ENCODE assay signal across 1 cellular context in the genomic region with DNA sequence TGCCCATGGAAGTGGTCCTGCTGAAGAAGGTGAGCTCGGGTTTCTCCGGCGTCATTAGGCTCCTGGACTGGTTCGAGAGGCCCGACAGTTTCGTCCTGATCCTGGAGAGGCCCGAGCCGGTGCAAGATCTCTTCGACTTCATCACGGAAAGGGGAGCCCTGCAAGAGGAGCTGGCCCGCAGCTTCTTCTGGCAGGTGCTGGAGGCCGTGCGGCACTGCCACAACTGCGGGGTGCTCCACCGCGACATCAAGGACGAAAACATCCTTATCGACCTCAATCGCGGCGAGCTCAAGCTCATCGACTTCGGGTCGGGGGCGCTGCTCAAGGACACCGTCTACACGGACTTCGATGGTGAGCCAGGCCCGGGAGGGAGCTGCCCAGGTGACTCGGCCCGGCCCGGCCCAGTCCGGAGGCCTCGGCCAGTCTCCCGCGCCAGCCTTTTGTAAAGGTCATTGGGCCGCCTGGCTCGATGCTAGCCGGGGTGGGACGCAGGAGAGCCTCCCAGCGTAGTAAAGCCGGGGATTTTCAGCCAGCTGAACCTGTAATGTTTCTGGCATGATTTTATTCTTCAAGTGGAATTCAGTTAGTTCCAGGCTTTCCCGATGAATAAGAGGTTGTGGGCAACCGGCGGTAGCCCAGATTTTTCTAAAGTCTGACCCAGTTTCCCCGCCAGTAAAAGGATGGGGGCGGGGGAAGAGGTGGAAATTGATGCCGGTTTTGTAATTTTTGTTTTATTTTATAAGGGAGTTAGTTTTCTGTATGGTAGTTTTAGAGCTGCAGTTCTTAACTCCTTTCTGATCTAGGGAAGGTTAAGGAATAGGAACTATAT.
TF ChIP-seq lines count a peak whose summit lies in the region.

No MANE protein-coding gene starts in this region.

TF ChIP-seq in K562, 482 proteins besides CTCF, POLR2A, EP300 and RAD21 (continued from another document and continues in another):
- TF ChIP-seq CTCFL (IDR thresholded peaks at IDR 0.05; ENCODE audit: borderline replicate concordance, insufficient read depth, low read depth, low read length, poor library complexity, severe bottlenecking) (no peak), TFE3 (CRISPR knock-in tag; IDR thresholded peaks at IDR 0.05) (no peak), NR4A1 (CRISPR knock-in tag; IDR thresholded peaks at IDR 0.05) (no peak), NR4A1 (tag; IDR thresholded peaks at IDR 0.05) (no peak), BHLHE40 (IDR thresholded peaks at IDR 0.05; ENCODE audit: low read length) (peak; percentile 15; the same call in 1 of the 2 replicates), MYNN (IDR thresholded peaks at IDR 0.05) (no peak), MYNN (CRISPR knock-in tag; IDR thresholded peaks at IDR 0.05) (no peak), ZNF347 (CRISPR knock-in tag; IDR thresholded peaks at IDR 0.05; ENCODE audit: low read depth) (no peak), CCNT2 (IDR thresholded peaks at IDR 0.05; ENCODE audit: borderline replicate concordance, extremely low read depth, insufficient read length, low read depth, low read length) (no peak), ZNF830 (CRISPR knock-in tag; IDR thresholded peaks at IDR 0.05) (no peak), CGGBP1 (CRISPR knock-in tag; IDR thresholded peaks at IDR 0.05) (no peak), ZNF431 (CRISPR knock-in tag; IDR thresholded peaks at IDR 0.05) (no peak), HINFP (tag; conservative IDR thresholded peaks at IDR 0.05; ENCODE audit: low read depth) (no peak), MAX (CRISPR knock-in tag; IDR thresholded peaks at IDR 0.05) (no peak), POLR2H (tag; IDR thresholded peaks at IDR 0.05; ENCODE audit: low read depth) (no peak), SRF (CRISPR knock-in tag; IDR thresholded peaks at IDR 0.05) (no peak), ZNF445 (CRISPR knock-in tag; IDR thresholded peaks at IDR 0.05; ENCODE audit: low read depth) (no peak), U2AF2 (optimal IDR thresholded peaks at IDR 0.05; ENCODE audit: low read depth, low read length) (no peak), ETV1 (tag; conservative IDR thresholded peaks at IDR 0.05; ENCODE audit: low read depth) (no peak), HOXB6 (CRISPR knock-in tag; IDR thresholded peaks at IDR 0.05; ENCODE audit: borderline replicate concordance) (no peak), HDAC6 (IDR thresholded peaks at IDR 0.05; ENCODE audit: low read depth, low read length) (no peak), PKNOX1 (IDR thresholded peaks at IDR 0.05) (no peak), POLR3G (IDR thresholded peaks at IDR 0.05; ENCODE audit: extremely low read depth, insufficient read length, insufficient replicate concordance) (no peak), RBM25 (IDR thresholded peaks at IDR 0.05; ENCODE audit: low read depth, low read length, severe bottlenecking) (no peak), ZNF589 (CRISPR knock-in tag; IDR thresholded peaks at IDR 0.05; ENCODE audit: low read depth) (no peak), ILF3 (IDR thresholded peaks at IDR 0.05; ENCODE audit: borderline replicate concordance) (no peak), GTF2E2 (tag; IDR thresholded peaks at IDR 0.05) (no peak), KAT2B (IDR thresholded peaks at IDR 0.05; ENCODE audit: low read depth, low read length) (no peak), MCM2 (IDR thresholded peaks at IDR 0.05; ENCODE audit: low read depth) (no peak), U2AF1 (optimal IDR thresholded peaks at IDR 0.05; ENCODE audit: low read depth, low read length) (no peak), ZNF707 (CRISPR knock-in tag; conservative IDR thresholded peaks at IDR 0.05) (no peak), HCFC1 (IDR thresholded peaks at IDR 0.05; ENCODE audit: low read depth, low read length) (no peak), SMAD4 (CRISPR knock-in tag; conservative IDR thresholded peaks at IDR 0.05) (no peak), ARID3B (CRISPR knock-in tag; IDR thresholded peaks at IDR 0.05; ENCODE audit: borderline replicate concordance) (0 out of 2 replicates have a peak, but pooled peaks have one; percentile 83), FOXJ3 (CRISPR knock-in tag; IDR thresholded peaks at IDR 0.05) (no peak), PTRF (tag; IDR thresholded peaks at IDR 0.05) (no peak), HNRNPUL1 (IDR thresholded peaks at IDR 0.05; ENCODE audit: low read length) (no peak), NONO (IDR thresholded peaks at IDR 0.05; ENCODE audit: low read depth in 2 of 2, low read length in 1 of 2) (no peak), BMI1 (IDR thresholded peaks at IDR 0.05; ENCODE audit: low read length) (no peak), DIDO1 (tag; IDR thresholded peaks at IDR 0.05; ENCODE audit: low read depth) (no peak), ZNF274 (IDR thresholded peaks at IDR 0.05; ENCODE audit: borderline replicate concordance, low read depth, low read length) (no peak), MECOM (CRISPR knock-in tag; IDR thresholded peaks at IDR 0.05) (no peak), NR1H2 (CRISPR knock-in tag; IDR thresholded peaks at IDR 0.05) (0 out of 2 replicates have a peak, but pooled peaks have one; percentile 59), CEBPG (CRISPR knock-in tag; IDR thresholded peaks at IDR 0.05) (no peak), CEBPG (tag; conservative IDR thresholded peaks at IDR 0.05 in 1 of 2, IDR thresholded peaks at IDR 0.05 in 1 of 2) (no peak), L3MBTL2 (IDR thresholded peaks at IDR 0.05) (no peak), MXI1 (IDR thresholded peaks at IDR 0.05; ENCODE audit: low read depth, low read length) (no peak), FOS (IDR thresholded peaks at IDR 0.05; ENCODE audit: extremely low read depth, insufficient read length) (no peak), TGIF2 (CRISPR knock-in tag; IDR thresholded peaks at IDR 0.05) (no peak), ZNF778 (CRISPR knock-in tag; IDR thresholded peaks at IDR 0.05) (no peak), ZNF764 (CRISPR knock-in tag; IDR thresholded peaks at IDR 0.05; ENCODE audit: low read depth) (no peak), ZNF311 (CRISPR knock-in tag; IDR thresholded peaks at IDR 0.05) (0 out of 2 replicates have a peak, but pooled peaks have one; percentile 40), IRF2 (CRISPR knock-in tag; IDR thresholded peaks at IDR 0.05) (no peak), POLR2AphosphoS2 (IDR thresholded peaks at IDR 0.05; ENCODE audit: low read length) (0 out of 2 replicates have a peak, but pooled peaks have one; percentile 17), ZBED1 (IDR thresholded peaks at IDR 0.05) (peak; percentile 47; the same call in 1 of the 2 replicates), SREBF1 (IDR thresholded peaks at IDR 0.05; ENCODE audit: borderline replicate concordance, low read depth, low read length) (no peak), FOXP1 (CRISPR knock-in tag; IDR thresholded peaks at IDR 0.05) (peak; percentile 40; the same call in 1 of the 2 replicates), ZKSCAN1 (IDR thresholded peaks at IDR 0.05; ENCODE audit: low read depth, low read length) (no peak)
- TF ChIP-seq, protein P1, sequence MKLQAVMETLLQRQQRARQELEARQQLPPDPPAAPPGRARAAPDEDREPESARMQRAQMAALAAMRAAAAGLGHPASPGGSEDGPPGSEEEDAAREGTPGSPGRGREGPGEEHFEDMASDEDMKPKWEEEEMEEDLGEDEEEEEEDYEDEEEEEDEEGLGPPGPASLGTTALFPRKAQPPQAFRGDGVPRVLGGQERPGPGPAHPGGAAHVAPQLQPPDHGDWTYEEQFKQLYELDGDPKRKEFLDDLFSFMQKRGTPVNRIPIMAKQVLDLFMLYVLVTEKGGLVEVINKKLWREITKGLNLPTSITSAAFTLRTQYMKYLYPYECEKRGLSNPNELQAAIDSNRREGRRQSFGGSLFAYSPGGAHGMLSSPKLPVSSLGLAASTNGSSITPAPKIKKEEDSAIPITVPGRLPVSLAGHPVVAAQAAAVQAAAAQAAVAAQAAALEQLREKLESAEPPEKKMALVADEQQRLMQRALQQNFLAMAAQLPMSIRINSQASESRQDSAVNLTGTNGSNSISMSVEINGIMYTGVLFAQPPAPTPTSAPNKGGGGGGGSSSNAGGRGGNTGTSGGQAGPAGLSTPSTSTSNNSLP (IDR thresholded peaks at IDR 0.05; ENCODE audit: borderline replicate concordance, low read depth, low read length), result no peak
- TF ChIP-seq, protein P2, sequence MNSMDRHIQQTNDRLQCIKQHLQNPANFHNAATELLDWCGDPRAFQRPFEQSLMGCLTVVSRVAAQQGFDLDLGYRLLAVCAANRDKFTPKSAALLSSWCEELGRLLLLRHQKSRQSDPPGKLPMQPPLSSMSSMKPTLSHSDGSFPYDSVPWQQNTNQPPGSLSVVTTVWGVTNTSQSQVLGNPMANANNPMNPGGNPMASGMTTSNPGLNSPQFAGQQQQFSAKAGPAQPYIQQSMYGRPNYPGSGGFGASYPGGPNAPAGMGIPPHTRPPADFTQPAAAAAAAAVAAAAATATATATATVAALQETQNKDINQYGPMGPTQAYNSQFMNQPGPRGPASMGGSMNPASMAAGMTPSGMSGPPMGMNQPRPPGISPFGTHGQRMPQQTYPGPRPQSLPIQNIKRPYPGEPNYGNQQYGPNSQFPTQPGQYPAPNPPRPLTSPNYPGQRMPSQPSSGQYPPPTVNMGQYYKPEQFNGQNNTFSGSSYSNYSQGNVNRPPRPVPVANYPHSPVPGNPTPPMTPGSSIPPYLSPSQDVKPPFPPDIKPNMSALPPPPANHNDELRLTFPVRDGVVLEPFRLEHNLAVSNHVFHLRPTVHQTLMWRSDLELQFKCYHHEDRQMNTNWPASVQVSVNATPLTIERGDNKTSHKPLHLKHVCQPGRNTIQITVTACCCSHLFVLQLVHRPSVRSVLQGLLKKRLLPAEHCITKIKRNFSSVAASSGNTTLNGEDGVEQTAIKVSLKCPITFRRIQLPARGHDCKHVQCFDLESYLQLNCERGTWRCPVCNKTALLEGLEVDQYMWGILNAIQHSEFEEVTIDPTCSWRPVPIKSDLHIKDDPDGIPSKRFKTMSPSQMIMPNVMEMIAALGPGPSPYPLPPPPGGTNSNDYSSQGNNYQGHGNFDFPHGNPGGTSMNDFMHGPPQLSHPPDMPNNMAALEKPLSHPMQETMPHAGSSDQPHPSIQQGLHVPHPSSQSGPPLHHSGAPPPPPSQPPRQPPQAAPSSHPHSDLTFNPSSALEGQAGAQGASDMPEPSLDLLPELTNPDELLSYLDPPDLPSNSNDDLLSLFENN (IDR thresholded peaks at IDR 0.05; ENCODE audit: low read depth in 2 of 2, low read length in 2 of 2), result no peak
